In the genomic region with DNA sequence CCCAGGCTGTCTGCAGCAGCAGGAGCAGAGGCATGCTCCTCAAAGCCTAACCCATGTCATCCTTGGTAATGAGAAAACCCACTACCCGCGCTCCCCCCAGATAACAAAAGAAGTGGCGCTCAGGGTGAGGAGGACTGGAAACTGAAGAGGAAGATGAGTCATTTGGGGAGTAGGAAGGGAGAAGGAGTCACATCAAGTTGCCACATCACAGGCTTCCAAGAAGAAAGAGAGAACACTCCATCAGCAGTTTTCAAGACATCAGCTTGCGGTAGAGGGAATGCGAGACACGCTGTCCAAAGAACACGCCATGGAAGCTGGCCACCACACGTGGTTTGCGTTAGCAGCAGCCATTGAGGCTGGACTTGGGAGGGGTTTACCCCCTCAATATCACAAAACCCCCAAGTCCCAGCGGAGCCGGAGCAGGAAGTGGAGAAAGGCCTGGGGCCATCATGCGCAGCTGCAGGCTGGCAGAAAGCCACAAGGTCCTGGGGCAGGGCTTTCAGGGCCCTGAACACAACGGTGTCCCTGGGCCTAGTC, we compare ENCODE assay signal across 8 cellular contexts. TPM values are rescaled to one million over a fixed set of nuclear protein-coding genes. Genes with fewer than 3 reads are reported as not detected.
DNase-seq lines count a peak whose midpoint lies in the region; ATAC-seq and TF ChIP-seq lines count a peak whose summit lies in the region.

No MANE protein-coding gene starts in this region.

- no peaks in the 10 kb centered on the region for H3K36me3 ChIP-seq in mucosa of descending colon (ENCODE audit: low read depth)
- no peaks in the 10 kb centered on the region for H3K36me3 ChIP-seq in aorta (ENCODE audit: control insufficient read depth in 1 of 2, insufficient read depth in 2 of 2, low read length in 1 of 2)

- ATAC-seq in mucosa of descending colon (peak; percentile 67), aorta (ENCODE audit: low FRiP score) (peak; percentile 81)

- no peak for TF ChIP-seq POLR2A in NB4 (IDR thresholded peaks at IDR 0.05; ENCODE audit: extremely low read depth, insufficient read length)

- peak overlapping the region; percentile 47 for H3K4me3 ChIP-seq in NB4 (ENCODE audit: low read depth, low read length)
- H3K4me3 ChIP-seq in cardiac fibroblast (replicated peaks in 1 of 2; ENCODE audit: low read depth in 2 of 2, low read length in 2 of 2) = no peak overlapping the region
- no peak overlapping the region for H3K4me3 ChIP-seq in mucosa of descending colon
- no peak overlapping the region for H3K4me3 ChIP-seq in aorta (ENCODE audit: low read length in 2 of 2)

- TF ChIP-seq CTCF in NB4 (IDR thresholded peaks at IDR 0.05; ENCODE audit: low read depth, low read length) (no peak), cardiac fibroblast (IDR thresholded peaks at IDR 0.05; ENCODE audit: low read depth, low read length) (no peak), mucosa of descending colon (IDR thresholded peaks at IDR 0.05) (no peak)

- no peak overlapping the region for H3K27ac ChIP-seq in aorta (ENCODE audit: low read depth in 1 of 2, low read length in 2 of 2)

- CTCF ChIA-PET in HEK293T (lab: Yijun Ruan, JAX) = no interaction called here

- H3K9me3 ChIP-seq in mucosa of descending colon (no peaks in the 10 kb centered on the region), aorta (ENCODE audit: control insufficient read depth, low read length) (no peaks in the 10 kb centered on the region)

- H3K4me1 ChIP-seq in mucosa of descending colon (ENCODE audit: low read depth) (peaks cover 11% of the 10 kb centered on the region), aorta (ENCODE audit: control insufficient read depth in 1 of 2, insufficient read depth in 2 of 2, low read length in 2 of 2) (no peaks in the 10 kb centered on the region)

- intact Hi-C loops in mucosa of descending colon (cut with DNase I, micrococcal nuclease) (no loop called here), aorta (cut with DNase I) (no loop called here)

- no peaks in the 10 kb centered on the region for H3K27me3 ChIP-seq in aorta (ENCODE audit: control insufficient read depth in 1 of 2, insufficient read depth in 2 of 2, low read length in 1 of 2)

- WGBS in aorta, 2 donors = 73 to 75% methylated on average over 13 of the region's 13 CpGs

- POLR2A ChIA-PET in HEK293T (lab: Yijun Ruan, JAX) = no interaction called here

- DNase-seq in AG08396 (ENCODE audit: low spot score) = peak; percentile 75
- DNase-seq in NB4 (ENCODE audit: low read depth) = peak; percentile 97
- peak; percentile 98 for DNase-seq in cardiac fibroblast (ENCODE audit: low read depth in 2 of 2)
- DNase-seq in mucosa of descending colon = peak; percentile 53 to 86 (median 62)
- peak; percentile 91 to 92 for DNase-seq in aorta
- DNase-seq in NCI-H2171 treated with DMSO at 0.1 percent for 48 hours (lab: John Stamatoyannopoulos, UW) = no peak
- no peak for DNase-seq in HEK293T (ENCODE audit: extremely low spot score)
- DNase-seq in HuH-7 (ENCODE audit: low spot score) = no peak

TF ChIP-seq in HEK293T, 16 proteins besides CTCF, POLR2A, EP300 and RAD21:
- no peak for TF ChIP-seq PKNOX1 (IDR thresholded peaks at IDR 0.05)
- no peak for TF ChIP-seq L3MBTL2 (conservative IDR thresholded peaks at IDR 0.05)

RNA-seq across cellular contexts. Expression of gene SH3PXD2B, which starts 41.5 kb away (rescaled TPM):
- total RNA-seq in mucosa of descending colon (10 to 100 TPM in 2 of 3 donors, 1 to 10 TPM in 1; 5.4 to 28.7 (median 19.9) TPM), aorta (10 to 100 TPM; 43.3 to 69.1 TPM)
- 1 to 10 TPM; 4.5 to 7.3 TPM for polyA plus RNA-seq in aorta

Comparison
In these comparisons a context has a peak if more than half of its experiments do, and no peak if none do; other contexts are left out.
1. DNase-seq: peak in AG08396 (single experiment), NB4 (single experiment), cardiac fibroblast (2 of 2), mucosa of descending colon (3 of 3) and aorta (2 of 2); none in NCI-H2171 treated with DMSO at 0.1 percent for 48 hours (single experiment), HEK293T (single experiment) and HuH-7 (single experiment).